In genomic region chr18:75070625-75071483, GRCh38 we compare ENCODE assay signal across 8 cellular contexts.
DNase-seq lines count a peak whose midpoint lies in the region; ATAC-seq and TF ChIP-seq lines count a peak whose summit lies in the region.

No MANE protein-coding gene starts in this region.

- H3K27me3 ChIP-seq in CD4-positive, CD25-positive, alpha-beta regulatory T cell (ENCODE audit: control insufficient read depth, insufficient read depth, low read length): no peaks in the 10 kb centered on the region
- H3K27me3 ChIP-seq in RWPE2 (ENCODE audit: insufficient read depth, poor library complexity, severe bottlenecking): no peaks in the 10 kb centered on the region

- peaks cover 16% of the 10 kb centered on the region for H3K36me3 Mint-ChIP-seq in CD4-positive, CD25-positive, alpha-beta regulatory T cell

- H3K4me1 ChIP-seq in CD4-positive, CD25-positive, alpha-beta regulatory T cell (ENCODE audit: control insufficient read depth, insufficient read depth, low read length, poor library complexity, severe bottlenecking): peaks cover 37% of the 10 kb centered on the region
- H3K4me1 ChIP-seq in RWPE2 (ENCODE audit: insufficient read depth, poor library complexity, severe bottlenecking): peaks cover 21% of the 10 kb centered on the region

- peaks cover 9 to 67% (median 37%) of the 10 kb centered on the region in 4 donors for H3K4me1 Mint-ChIP-seq in CD4-positive, CD25-positive, alpha-beta regulatory T cell

- H3K9me3 ChIP-seq in CD4-positive, CD25-positive, alpha-beta regulatory T cell (ENCODE audit: control insufficient read depth in 2 of 2, low read length in 2 of 2): peaks cover 0 to 30% of the 10 kb centered on the region in 2 experiments
- H3K9me3 ChIP-seq in RWPE2 (ENCODE audit: severe bottlenecking): no peaks in the 10 kb centered on the region

- H3K36me3 ChIP-seq in CD4-positive, CD25-positive, alpha-beta regulatory T cell (ENCODE audit: control insufficient read depth, insufficient read depth, low read length): no peaks in the 10 kb centered on the region
- H3K36me3 ChIP-seq in RWPE2 (ENCODE audit: low read depth): no peaks in the 10 kb centered on the region

- DNase-seq in CD4-positive, CD25-positive, alpha-beta regulatory T cell: peak; percentile 51 to 92 (median 71)
- DNase-seq in HK-2 (ENCODE audit: unreplicated experiment): peak; percentile 63
- DNase-seq in RWPE2 (ENCODE audit: low spot score): no peak
- DNase-seq in activated T-helper 9 cell treated with anti-CD3 and anti-CD28 coated beads, Interleukin-2, amount 50 U/mL, for 16 hours (ENCODE audit: low read depth): peak; percentile 45
- DNase-seq in glomerular visceral epithelial cell (ENCODE audit: extremely low spot score): peak; percentile 74
- peak; percentile 48 for DNase-seq in skeletal muscle cell (ENCODE audit: low read depth)
- no peak for DNase-seq in NCI-H446 (lab: John Stamatoyannopoulos, UW)

- H3K27me3 Mint-ChIP-seq in CD4-positive, CD25-positive, alpha-beta regulatory T cell: no peaks in the 10 kb centered on the region

- H3K9me3 Mint-ChIP-seq in CD4-positive, CD25-positive, alpha-beta regulatory T cell: peaks cover 0 to 16% (median 4%) of the 10 kb centered on the region in 7 donors

- peak overlapping the region; percentile 85 to 93 (median 90) for H3K4me3 Mint-ChIP-seq in CD4-positive, CD25-positive, alpha-beta regulatory T cell

- no peak for TF ChIP-seq CTCF in RWPE2 (IDR thresholded peaks at IDR 0.05; ENCODE audit: poor library complexity, severe bottlenecking)

- H3K4me3 ChIP-seq in CD4-positive, CD25-positive, alpha-beta regulatory T cell (ENCODE audit: low read depth, low read length): peak overlapping the region; percentile 88
- H3K4me3 ChIP-seq in RWPE2 (ENCODE audit: severe bottlenecking): no peak overlapping the region
- peak overlapping the region; percentile 18 for H3K4me3 ChIP-seq in skeletal muscle cell (ENCODE audit: low read depth, low read length)

- H3K27ac ChIP-seq in CD4-positive, CD25-positive, alpha-beta regulatory T cell (ENCODE audit: insufficient read depth, low read length, poor library complexity, severe bottlenecking): peak overlapping the region; percentile 88
- H3K27ac ChIP-seq in RWPE2 (ENCODE audit: poor library complexity, severe bottlenecking): peak overlapping the region; percentile 85

- H3K27ac Mint-ChIP-seq in CD4-positive, CD25-positive, alpha-beta regulatory T cell: peak overlapping the region; percentile 96 to 100 (median 99)

- ATAC-seq in CD4-positive, CD25-positive, alpha-beta regulatory T cell (ENCODE audit: low read depth in 2 of 2): peak; percentile 83 to 85
- peak; percentile 44 for ATAC-seq in GM19468 (IDR thresholded peaks at IDR 0.05; ENCODE audit: extremely low read depth, unreplicated experiment)
- peak; percentile 95 for ATAC-seq in RWPE2 (ENCODE audit: low read depth)

Comparison
In these comparisons a context has a peak if more than half of its experiments do, and no peak if none do; other contexts are left out.
1. ATAC-seq: peak in every context shown above with its lines; median percentile 95 in RWPE2; 84 in CD4-positive, CD25-positive, alpha-beta regulatory T cell; 44 in GM19468.
2. DNase-seq: peak in CD4-positive, CD25-positive, alpha-beta regulatory T cell (3 of 3), HK-2 (single experiment), activated T-helper 9 cell treated with anti-CD3 and anti-CD28 coated beads, Interleukin-2, amount 50 U/mL, for 16 hours (single experiment), glomerular visceral epithelial cell (single experiment) and skeletal muscle cell (single experiment); none in RWPE2 (single experiment) and NCI-H446 (0 of 2).